Comparison of ENCODE assay signal across 5 cellular contexts in the genomic region with DNA sequence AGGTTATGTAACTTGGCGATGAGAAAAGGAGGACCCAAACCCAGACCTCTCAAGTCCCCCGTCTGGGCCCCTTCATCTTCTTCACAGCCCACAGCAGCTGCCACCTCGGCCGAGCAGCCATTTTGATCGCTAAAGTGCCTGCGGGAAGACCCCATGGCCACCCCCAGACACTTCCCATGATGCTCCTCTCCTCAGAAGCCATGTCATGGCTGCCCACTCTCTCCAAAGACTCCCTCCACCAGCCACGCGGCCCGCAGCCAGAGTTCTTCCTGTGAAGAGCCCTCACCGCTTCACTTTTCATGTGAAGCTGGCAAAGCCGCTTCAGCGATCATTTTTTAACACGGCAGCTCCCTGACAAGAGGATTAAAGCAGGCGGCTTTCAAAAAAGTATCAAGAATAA.
"Had no signal": no experiment of that assay in that cellular context is flagged by ENCODE, and none has a peak within 500 bp of the region (broad histone marks: within the 10 kb centered on the region; RNA-seq: fewer than 3 reads in every experiment).

No MANE protein-coding gene starts in this region.

- DNase-seq: H9, HCEC 1CT, IMR-90 had no signal

- H3K9me3 Mint-ChIP-seq: GM23338, H9 had no signal

- ATAC-seq: GM23338, K562 had no signal

- H3K4me3 ChIP-seq: GM23338, K562 had no signal

- H3K4me3 Mint-ChIP-seq: GM23338, H9 had no signal

- H3K27ac Mint-ChIP-seq: GM23338, H9 had no signal
